20 cellular contexts compared by ENCODE assay signal in genomic region chr1:21670956-21671902, GRCh38. TPM values are rescaled to one million over a fixed set of nuclear protein-coding genes. Genes with fewer than 3 reads are reported as not detected.
DNase-seq lines count a peak whose midpoint lies in the region; ATAC-seq and TF ChIP-seq lines count a peak whose summit lies in the region.
"Had no signal": no experiment of that assay in that cellular context is flagged by ENCODE, and none has a peak within 500 bp of the region (broad histone marks: within the 10 kb centered on the region; RNA-seq: fewer than 3 reads in every experiment).

No MANE protein-coding gene starts in this region.

- H3K36me3 ChIP-seq in GM23338 (ENCODE audit: insufficient read depth): no peaks in the 10 kb centered on the region
- H3K36me3 ChIP-seq: left ventricle myocardium inferior, transverse colon had no signal

- no peak overlapping the region for H3K27ac Mint-ChIP-seq in CD14-positive monocyte
- H3K27ac Mint-ChIP-seq in GM23338: peak overlapping the region; percentile 60; the same call in 1 of the 2 replicates
- no peak overlapping the region for H3K27ac Mint-ChIP-seq in neural crest cell (ENCODE audit: unreplicated experiment)
- H3K27ac Mint-ChIP-seq: activated CD8-positive, alpha-beta T cell treated with anti-CD3 and anti-CD28 coated beads for 36 hours had no signal

- no peak overlapping the region for H3K4me3 ChIP-seq in GM23338
- H3K4me3 ChIP-seq: left ventricle myocardium inferior, transverse colon had no signal

- H3K4me3 Mint-ChIP-seq in CD14-positive monocyte (no peak overlapping the region), GM23338 (no peak overlapping the region), neural crest cell (peak overlapping the region; percentile 67)

- H3K4me1 ChIP-seq in GM23338 (ENCODE audit: insufficient read depth): peaks cover 30% of the 10 kb centered on the region

- peaks cover 27% of the 10 kb centered on the region for H3K27me3 ChIP-seq in GM23338 (ENCODE audit: insufficient read depth)

- 0 out of 2 replicates have a peak, but pooled peaks cover 8% of the 10 kb centered on the region for H3F3A ChIP-seq in GM23338 (replicated peaks; ENCODE audit: low read depth)

- peaks cover 22% of the 10 kb centered on the region for H3K4me1 Mint-ChIP-seq in CD14-positive monocyte
- H3K4me1 Mint-ChIP-seq in GM23338: peaks cover 39% of the 10 kb centered on the region
- peaks cover 21% of the 10 kb centered on the region for H3K4me1 Mint-ChIP-seq in neural crest cell

- no peak overlapping the region for H2AFZ ChIP-seq in GM23338

- H3K27me3 Mint-ChIP-seq in CD14-positive monocyte (ENCODE audit: low read depth in 3 of 3) (peaks cover 43 to 59% (median 48%) of the 10 kb centered on the region in 3 donors), GM23338 (ENCODE audit: insufficient read depth, low read depth, poor library complexity) (peaks cover 34% of the 10 kb centered on the region), neural crest cell (ENCODE audit: low read depth) (peaks cover 39% of the 10 kb centered on the region)

- H3K27ac ChIP-seq in GM23338 (ENCODE audit: low read depth): no peak overlapping the region
- H3K27ac ChIP-seq: left ventricle myocardium inferior, transverse colon had no signal

- H3K9me2 ChIP-seq in GM23338 (ENCODE audit: insufficient read depth): no peaks in the 10 kb centered on the region

- intact Hi-C loops in CD14-positive monocyte (cut with micrococcal nuclease): no loop called here

- H4K20me1 ChIP-seq in GM23338 (replicated peaks; ENCODE audit: insufficient read depth): peaks cover 4% of the 10 kb centered on the region; the same call in 1 of the 2 replicates

- DNase-seq in CD14-positive monocyte (ENCODE audit: low spot score) (peak; percentile 17), GM23338 (ENCODE audit: low spot score) (no peak), neural crest cell (ENCODE audit: low read depth, low spot score) (no peak), GM13976 (ENCODE audit: low spot score) (no peak)
- DNase-seq in activated CD8-positive, alpha-beta memory T cell treated with anti-CD3 and anti-CD28 coated beads, Interleukin-2, amount 50 U/mL, for 48 hours: peak; percentile 48
- DNase-seq in stimulated activated CD4-positive, alpha-beta T cell treated with anti-CD3 and anti-CD28 coated beads, Interleukin-12 subunit alpha, Interleukin-12 subunit beta, amount 100 ng/mL, for 4 hours: no peak
- DNase-seq: activated CD4-positive, alpha-beta T cell treated with anti-CD3 and anti-CD28 coated beads for 1 hour; activated CD8-positive, alpha-beta T cell treated with anti-CD3 and anti-CD28 coated beads for 36 hours; activated naive CD4-positive, alpha-beta T cell; activated T-cell treated with anti-CD3 and anti-CD28 coated beads, Interleukin-2, amount 50 U/mL, for 1 hour; IMR-90; left ventricle myocardium inferior; naive B cell; NCI-H187 treated with DMSO at 0.1 percent for 48 hours; NCI-H526; occipital lobe; transverse colon had no signal

- H3K79me2 ChIP-seq in GM23338 (replicated peaks; ENCODE audit: insufficient read depth): no peaks in the 10 kb centered on the region

- peak overlapping the region; percentile 95; the same call in 1 of the 2 replicates for H3K4me2 ChIP-seq in GM23338

- peaks cover under 1 to 5% of the 10 kb centered on the region in 2 donors for H3K36me3 Mint-ChIP-seq in CD14-positive monocyte
- H3K36me3 Mint-ChIP-seq in GM23338 (ENCODE audit: low read depth): no peaks in the 10 kb centered on the region
- H3K36me3 Mint-ChIP-seq in neural crest cell (ENCODE audit: low read depth): no peaks in the 10 kb centered on the region
- H3K36me3 Mint-ChIP-seq: naive B cell had no signal

- ATAC-seq in GM23338: no peak
- ATAC-seq in HG02642 (IDR thresholded peaks at IDR 0.05; ENCODE audit: poor library complexity, unreplicated experiment): no peak
- no peak; the same call in 2 of the 3 replicates for ATAC-seq in SK-N-SH treated with all-trans-retinoic acid at 6 μM for 48 hours
- ATAC-seq: activated CD8-positive, alpha-beta T cell treated with anti-CD3 and anti-CD28 coated beads for 36 hours had no signal

- in situ Hi-C loops in GM13976 (cut with MboI; ENCODE audit: low sequenced_read_pairs, unreplicated experiment): loop anchor here (10.0 kb wide), 1 partner anchor 294 kb away; no protein-coding TSS in a partner anchor

- peaks cover 0 to 5% (median 0%) of the 10 kb centered on the region in 7 donors for H3K9me3 Mint-ChIP-seq in CD14-positive monocyte
- H3K9me3 Mint-ChIP-seq in GM23338: no peaks in the 10 kb centered on the region
- no peaks in the 10 kb centered on the region for H3K9me3 Mint-ChIP-seq in neural crest cell
- H3K9me3 Mint-ChIP-seq: activated CD8-positive, alpha-beta T cell treated with anti-CD3 and anti-CD28 coated beads for 36 hours; naive B cell had no signal

- TF ChIP-seq CTCF in CD14-positive monocyte (IDR thresholded peaks at IDR 0.05) (no peak), GM23338 (conservative IDR thresholded peaks at IDR 0.05; ENCODE audit: low read depth in 2 of 2) (no peak), neural crest cell (conservative IDR thresholded peaks at IDR 0.05) (no peak), GM13976 (IDR thresholded peaks at IDR 0.05; ENCODE audit: borderline replicate concordance, control extremely low read depth, extremely low read depth, insufficient read depth, missing control alignments) (no peak)

TF ChIP-seq in GM23338, 12 proteins besides CTCF, POLR2A, EP300 and RAD21 (continues in another document):
- TF ChIP-seq NANOG (IDR thresholded peaks at IDR 0.05; ENCODE audit: borderline replicate concordance) (no peak), ZNF331 (CRISPR knock-in tag; IDR thresholded peaks at IDR 0.05; ENCODE audit: low read depth) (no peak), EZH2 (IDR thresholded peaks at IDR 0.05; ENCODE audit: low read depth, unreplicated experiment) (no peak)
- TF ChIP-seq, protein P1, sequence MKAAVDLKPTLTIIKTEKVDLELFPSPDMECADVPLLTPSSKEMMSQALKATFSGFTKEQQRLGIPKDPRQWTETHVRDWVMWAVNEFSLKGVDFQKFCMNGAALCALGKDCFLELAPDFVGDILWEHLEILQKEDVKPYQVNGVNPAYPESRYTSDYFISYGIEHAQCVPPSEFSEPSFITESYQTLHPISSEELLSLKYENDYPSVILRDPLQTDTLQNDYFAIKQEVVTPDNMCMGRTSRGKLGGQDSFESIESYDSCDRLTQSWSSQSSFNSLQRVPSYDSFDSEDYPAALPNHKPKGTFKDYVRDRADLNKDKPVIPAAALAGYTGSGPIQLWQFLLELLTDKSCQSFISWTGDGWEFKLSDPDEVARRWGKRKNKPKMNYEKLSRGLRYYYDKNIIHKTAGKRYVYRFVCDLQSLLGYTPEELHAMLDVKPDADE (IDR thresholded peaks at IDR 0.05): no peak

TF ChIP-seq in SK-N-SH treated with all-trans-retinoic acid at 6 μM for 48 hours, 23 proteins besides CTCF, POLR2A, EP300 and RAD21:
- TF ChIP-seq ZFP30 (CRISPR knock-in tag; IDR thresholded peaks at IDR 0.05) (no peak), RARB (CRISPR knock-in tag; IDR thresholded peaks at IDR 0.05) (no peak), ESRRG (CRISPR knock-in tag; IDR thresholded peaks at IDR 0.05) (no peak)

RNA-seq across cellular contexts. Expression of gene RAP1GAP, which starts 2.1 kb away (rescaled TPM):
- not detected for polyA plus RNA-seq in CD14-positive monocyte
- 5.9 and 6.6 TPM in 2 replicates for total RNA-seq in GM23338 (2014; rRNA removed; shearing (Covaris generic))
- 4.3 and 5.0 TPM in 2 replicates for polyA plus RNA-seq in GM23338 (2016; fragmentation: Nextera tagmentation; extraction: Ambion mirVana)
- 5.3 and 7.4 TPM in 2 replicates for total RNA-seq in neural crest cell
- total RNA-seq: glomerular endothelial cell had no signal

Comparison
In these comparisons a context has a peak if more than half of its experiments do, and no peak if none do; other contexts are left out.
1. DNase-seq: peak in CD14-positive monocyte (single experiment) and activated CD8-positive, alpha-beta memory T cell treated with anti-CD3 and anti-CD28 coated beads, Interleukin-2, amount 50 U/mL, for 48 hours (single experiment); none in GM23338 (single experiment), neural crest cell (single experiment), GM13976 (single experiment) and stimulated activated CD4-positive, alpha-beta T cell treated with anti-CD3 and anti-CD28 coated beads, Interleukin-12 subunit alpha, Interleukin-12 subunit beta, amount 100 ng/mL, for 4 hours (single experiment).